2 cellular contexts compared by ENCODE assay signal in the genomic region with DNA sequence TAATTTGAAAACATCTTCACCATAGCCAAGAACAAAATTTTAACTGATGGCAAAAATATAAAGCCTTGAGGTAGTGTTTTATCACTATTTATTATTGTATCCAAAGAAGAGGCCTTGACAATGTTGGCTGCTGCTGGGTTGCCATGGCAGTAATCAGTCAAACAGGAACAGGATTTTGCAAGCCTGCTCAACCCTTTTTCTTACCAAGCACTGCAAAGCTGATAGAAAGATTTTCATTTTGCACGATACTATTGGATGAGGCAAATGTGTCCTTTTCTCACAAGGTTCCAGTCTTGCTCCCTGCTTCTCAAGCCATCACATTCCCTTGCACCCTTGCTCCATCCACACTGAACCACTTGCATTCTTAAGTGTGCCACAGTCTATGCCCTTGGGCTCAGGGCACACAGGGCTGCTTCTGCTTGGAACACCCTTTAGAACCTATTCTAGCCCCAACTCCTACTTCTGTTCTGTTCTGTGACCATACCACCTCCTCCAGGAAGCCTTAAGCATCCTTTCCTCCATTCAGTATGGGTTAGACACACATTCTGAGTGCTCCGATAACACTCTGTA.
A peak's percentile ranks its signal among the peaks of the same experiment; 100 is the strongest.
TF ChIP-seq lines count a peak whose summit lies in the region.

No MANE protein-coding gene starts in this region.

TF ChIP-seq in HepG2, 621 proteins besides CTCF, POLR2A, EP300 and RAD21 (continued from another document):
- TF ChIP-seq ZNF556 (CRISPR knock-in tag; IDR thresholded peaks at IDR 0.05; ENCODE audit: borderline replicate concordance) = no peak
- TF ChIP-seq, protein P1, sequence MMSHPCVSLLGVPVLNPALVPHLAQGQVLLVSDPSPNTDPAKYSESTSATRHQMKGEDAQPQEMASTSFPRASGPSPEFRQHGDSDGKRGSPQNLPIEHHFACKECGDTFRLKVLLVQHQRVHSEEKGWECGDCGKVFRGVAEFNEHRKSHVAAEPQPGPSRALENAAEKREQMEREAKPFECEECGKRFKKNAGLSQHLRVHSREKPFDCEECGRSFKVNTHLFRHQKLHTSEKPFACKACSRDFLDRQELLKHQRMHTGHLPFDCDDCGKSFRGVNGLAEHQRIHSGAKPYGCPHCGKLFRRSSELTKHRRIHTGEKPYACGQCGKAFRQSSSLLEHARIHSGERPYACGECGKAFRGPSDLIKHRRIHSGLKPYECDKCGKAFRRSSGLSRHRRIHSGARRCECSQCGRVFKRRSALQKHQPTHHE (CRISPR knock-in tag; IDR thresholded peaks at IDR 0.05; ENCODE audit: borderline replicate concordance) = no peak

TF ChIP-seq in K562, 482 proteins besides CTCF, POLR2A, EP300 and RAD21 (continued from another document and continues in another):
- TF ChIP-seq, protein P2, sequence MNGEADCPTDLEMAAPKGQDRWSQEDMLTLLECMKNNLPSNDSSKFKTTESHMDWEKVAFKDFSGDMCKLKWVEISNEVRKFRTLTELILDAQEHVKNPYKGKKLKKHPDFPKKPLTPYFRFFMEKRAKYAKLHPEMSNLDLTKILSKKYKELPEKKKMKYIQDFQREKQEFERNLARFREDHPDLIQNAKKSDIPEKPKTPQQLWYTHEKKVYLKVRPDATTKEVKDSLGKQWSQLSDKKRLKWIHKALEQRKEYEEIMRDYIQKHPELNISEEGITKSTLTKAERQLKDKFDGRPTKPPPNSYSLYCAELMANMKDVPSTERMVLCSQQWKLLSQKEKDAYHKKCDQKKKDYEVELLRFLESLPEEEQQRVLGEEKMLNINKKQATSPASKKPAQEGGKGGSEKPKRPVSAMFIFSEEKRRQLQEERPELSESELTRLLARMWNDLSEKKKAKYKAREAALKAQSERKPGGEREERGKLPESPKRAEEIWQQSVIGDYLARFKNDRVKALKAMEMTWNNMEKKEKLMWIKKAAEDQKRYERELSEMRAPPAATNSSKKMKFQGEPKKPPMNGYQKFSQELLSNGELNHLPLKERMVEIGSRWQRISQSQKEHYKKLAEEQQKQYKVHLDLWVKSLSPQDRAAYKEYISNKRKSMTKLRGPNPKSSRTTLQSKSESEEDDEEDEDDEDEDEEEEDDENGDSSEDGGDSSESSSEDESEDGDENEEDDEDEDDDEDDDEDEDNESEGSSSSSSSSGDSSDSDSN (IDR thresholded peaks at IDR 0.05; ENCODE audit: borderline replicate concordance in 1 of 2, low read depth in 2 of 2, low read length in 2 of 2) = no peak
- TF ChIP-seq, protein P3, sequence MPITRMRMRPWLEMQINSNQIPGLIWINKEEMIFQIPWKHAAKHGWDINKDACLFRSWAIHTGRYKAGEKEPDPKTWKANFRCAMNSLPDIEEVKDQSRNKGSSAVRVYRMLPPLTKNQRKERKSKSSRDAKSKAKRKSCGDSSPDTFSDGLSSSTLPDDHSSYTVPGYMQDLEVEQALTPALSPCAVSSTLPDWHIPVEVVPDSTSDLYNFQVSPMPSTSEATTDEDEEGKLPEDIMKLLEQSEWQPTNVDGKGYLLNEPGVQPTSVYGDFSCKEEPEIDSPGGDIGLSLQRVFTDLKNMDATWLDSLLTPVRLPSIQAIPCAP (CRISPR knock-in tag; IDR thresholded peaks at IDR 0.05; ENCODE audit: borderline replicate concordance) = no peak
- TF ChIP-seq MEIS2 (IDR thresholded peaks at IDR 0.05; ENCODE audit: partially characterized antibody) (no peak), ZNF830 (CRISPR knock-in tag; IDR thresholded peaks at IDR 0.05) (no peak), RFX1 (IDR thresholded peaks at IDR 0.05) (peak; percentile 94), MAFK (IDR thresholded peaks at IDR 0.05; ENCODE audit: low read length) (no peak), HNRNPUL1 (IDR thresholded peaks at IDR 0.05; ENCODE audit: low read length) (no peak), FOXK1 (CRISPR knock-in tag; IDR thresholded peaks at IDR 0.05; ENCODE audit: borderline replicate concordance) (no peak), NFXL1 (CRISPR knock-in tag; IDR thresholded peaks at IDR 0.05) (no peak), CBFA2T2 (conservative IDR thresholded peaks at IDR 0.05) (no peak), ZNF146 (CRISPR knock-in tag; IDR thresholded peaks at IDR 0.05; ENCODE audit: unreplicated experiment) (no peak), BCL6 (CRISPR knock-in tag; IDR thresholded peaks at IDR 0.05) (no peak), PPARD (CRISPR knock-in tag; IDR thresholded peaks at IDR 0.05) (no peak), KLF10 (CRISPR knock-in tag; IDR thresholded peaks at IDR 0.05) (no peak), SMC3 (conservative IDR thresholded peaks at IDR 0.05; ENCODE audit: insufficient read depth, low read depth, low read length) (no peak), ESRRA (IDR thresholded peaks at IDR 0.05; ENCODE audit: borderline replicate concordance, low read depth) (peak; percentile 8; the same call in 1 of the 2 replicates), ETV1 (tag; conservative IDR thresholded peaks at IDR 0.05; ENCODE audit: low read depth) (peak; percentile 60), TAF7 (tag; IDR thresholded peaks at IDR 0.05) (no peak), MEF2A (IDR thresholded peaks at IDR 0.05; ENCODE audit: control insufficient read depth, low read depth, low read length) (no peak), TRIM24 (IDR thresholded peaks at IDR 0.05) (peak in 1 of 2 experiments; percentile 72; a peak in 2 of 4 replicates), BACH1 (tag; IDR thresholded peaks at IDR 0.05) (peak; percentile 73; the same call in 1 of the 2 replicates), FOXJ3 (CRISPR knock-in tag; IDR thresholded peaks at IDR 0.05) (no peak), EHMT2 (IDR thresholded peaks at IDR 0.05) (no peak), ARID2 (IDR thresholded peaks at IDR 0.05) (no peak), SREBF2 (CRISPR knock-in tag; IDR thresholded peaks at IDR 0.05) (no peak), MAFG (tag; conservative IDR thresholded peaks at IDR 0.05) (no peak), HNRNPL (IDR thresholded peaks at IDR 0.05; ENCODE audit: low read depth, low read length) (no peak), CTBP1 (IDR thresholded peaks at IDR 0.05; ENCODE audit: borderline replicate concordance) (peak; percentile 15; the same call in 1 of the 2 replicates), KLF6 (CRISPR knock-in tag; IDR thresholded peaks at IDR 0.05; ENCODE audit: borderline replicate concordance) (no peak), YY1 (IDR thresholded peaks at IDR 0.05; ENCODE audit: borderline replicate concordance in 1 of 3, control insufficient read depth in 1 of 3, extremely low read depth in 1 of 3, insufficient read depth in 3 of 3, insufficient read length in 1 of 3, insufficient replicate concordance in 2 of 3, low read depth in 1 of 3, low read length in 2 of 3) (no peak), ZKSCAN1 (IDR thresholded peaks at IDR 0.05; ENCODE audit: low read depth, low read length) (no peak), SAFB2 (IDR thresholded peaks at IDR 0.05; ENCODE audit: borderline replicate concordance, low read depth, low read length, severe bottlenecking) (no peak), ZNF584 (CRISPR knock-in tag; IDR thresholded peaks at IDR 0.05; ENCODE audit: low read depth) (no peak), SMAD3 (CRISPR knock-in tag; conservative IDR thresholded peaks at IDR 0.05) (no peak), ZFP36 (IDR thresholded peaks at IDR 0.05; ENCODE audit: low read depth, low read length, partially characterized antibody) (peak; percentile 56), FIP1L1 (IDR thresholded peaks at IDR 0.05; ENCODE audit: low read depth, low read length, poor library complexity, severe bottlenecking) (no peak), PURB (CRISPR knock-in tag; IDR thresholded peaks at IDR 0.05; ENCODE audit: low read depth) (no peak), ZNF24 (IDR thresholded peaks at IDR 0.05) (no peak), SUPT5H (IDR thresholded peaks at IDR 0.05) (no peak), LARP7 (IDR thresholded peaks at IDR 0.05) (no peak), ZNF507 (tag; conservative IDR thresholded peaks at IDR 0.05) (no peak), ZNF23 (CRISPR knock-in tag; IDR thresholded peaks at IDR 0.05) (no peak), HCFC1 (IDR thresholded peaks at IDR 0.05; ENCODE audit: low read depth, low read length) (no peak)
- TF ChIP-seq, protein P4, sequence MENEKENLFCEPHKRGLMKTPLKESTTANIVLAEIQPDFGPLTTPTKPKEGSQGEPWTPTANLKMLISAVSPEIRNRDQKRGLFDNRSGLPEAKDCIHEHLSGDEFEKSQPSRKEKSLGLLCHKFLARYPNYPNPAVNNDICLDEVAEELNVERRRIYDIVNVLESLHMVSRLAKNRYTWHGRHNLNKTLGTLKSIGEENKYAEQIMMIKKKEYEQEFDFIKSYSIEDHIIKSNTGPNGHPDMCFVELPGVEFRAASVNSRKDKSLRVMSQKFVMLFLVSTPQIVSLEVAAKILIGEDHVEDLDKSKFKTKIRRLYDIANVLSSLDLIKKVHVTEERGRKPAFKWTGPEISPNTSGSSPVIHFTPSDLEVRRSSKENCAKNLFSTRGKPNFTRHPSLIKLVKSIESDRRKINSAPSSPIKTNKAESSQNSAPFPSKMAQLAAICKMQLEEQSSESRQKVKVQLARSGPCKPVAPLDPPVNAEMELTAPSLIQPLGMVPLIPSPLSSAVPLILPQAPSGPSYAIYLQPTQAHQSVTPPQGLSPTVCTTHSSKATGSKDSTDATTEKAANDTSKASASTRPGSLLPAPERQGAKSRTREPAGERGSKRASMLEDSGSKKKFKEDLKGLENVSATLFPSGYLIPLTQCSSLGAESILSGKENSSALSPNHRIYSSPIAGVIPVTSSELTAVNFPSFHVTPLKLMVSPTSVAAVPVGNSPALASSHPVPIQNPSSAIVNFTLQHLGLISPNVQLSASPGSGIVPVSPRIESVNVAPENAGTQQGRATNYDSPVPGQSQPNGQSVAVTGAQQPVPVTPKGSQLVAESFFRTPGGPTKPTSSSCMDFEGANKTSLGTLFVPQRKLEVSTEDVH (IDR thresholded peaks at IDR 0.05; ENCODE audit: low read depth, partially characterized antibody) = no peak
- TF ChIP-seq, protein P5, sequence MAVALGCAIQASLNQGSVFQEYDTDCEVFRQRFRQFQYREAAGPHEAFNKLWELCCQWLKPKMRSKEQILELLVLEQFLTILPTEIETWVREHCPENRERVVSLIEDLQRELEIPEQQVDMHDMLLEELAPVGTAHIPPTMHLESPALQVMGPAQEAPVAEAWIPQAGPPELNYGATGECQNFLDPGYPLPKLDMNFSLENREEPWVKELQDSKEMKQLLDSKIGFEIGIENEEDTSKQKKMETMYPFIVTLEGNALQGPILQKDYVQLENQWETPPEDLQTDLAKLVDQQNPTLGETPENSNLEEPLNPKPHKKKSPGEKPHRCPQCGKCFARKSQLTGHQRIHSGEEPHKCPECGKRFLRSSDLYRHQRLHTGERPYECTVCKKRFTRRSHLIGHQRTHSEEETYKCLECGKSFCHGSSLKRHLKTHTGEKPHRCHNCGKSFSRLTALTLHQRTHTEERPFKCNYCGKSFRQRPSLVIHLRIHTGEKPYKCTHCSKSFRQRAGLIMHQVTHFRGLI (CRISPR knock-in tag; IDR thresholded peaks at IDR 0.05) = no peak
- TF ChIP-seq, protein P6, sequence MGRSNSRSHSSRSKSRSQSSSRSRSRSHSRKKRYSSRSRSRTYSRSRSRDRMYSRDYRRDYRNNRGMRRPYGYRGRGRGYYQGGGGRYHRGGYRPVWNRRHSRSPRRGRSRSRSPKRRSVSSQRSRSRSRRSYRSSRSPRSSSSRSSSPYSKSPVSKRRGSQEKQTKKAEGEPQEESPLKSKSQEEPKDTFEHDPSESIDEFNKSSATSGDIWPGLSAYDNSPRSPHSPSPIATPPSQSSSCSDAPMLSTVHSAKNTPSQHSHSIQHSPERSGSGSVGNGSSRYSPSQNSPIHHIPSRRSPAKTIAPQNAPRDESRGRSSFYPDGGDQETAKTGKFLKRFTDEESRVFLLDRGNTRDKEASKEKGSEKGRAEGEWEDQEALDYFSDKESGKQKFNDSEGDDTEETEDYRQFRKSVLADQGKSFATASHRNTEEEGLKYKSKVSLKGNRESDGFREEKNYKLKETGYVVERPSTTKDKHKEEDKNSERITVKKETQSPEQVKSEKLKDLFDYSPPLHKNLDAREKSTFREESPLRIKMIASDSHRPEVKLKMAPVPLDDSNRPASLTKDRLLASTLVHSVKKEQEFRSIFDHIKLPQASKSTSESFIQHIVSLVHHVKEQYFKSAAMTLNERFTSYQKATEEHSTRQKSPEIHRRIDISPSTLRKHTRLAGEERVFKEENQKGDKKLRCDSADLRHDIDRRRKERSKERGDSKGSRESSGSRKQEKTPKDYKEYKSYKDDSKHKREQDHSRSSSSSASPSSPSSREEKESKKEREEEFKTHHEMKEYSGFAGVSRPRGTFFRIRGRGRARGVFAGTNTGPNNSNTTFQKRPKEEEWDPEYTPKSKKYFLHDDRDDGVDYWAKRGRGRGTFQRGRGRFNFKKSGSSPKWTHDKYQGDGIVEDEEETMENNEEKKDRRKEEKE (IDR thresholded peaks at IDR 0.05; ENCODE audit: borderline replicate concordance in 1 of 2, control insufficient read depth in 1 of 2, low read depth in 2 of 2, low read length in 1 of 2) = no peak
- TF ChIP-seq, protein P7, sequence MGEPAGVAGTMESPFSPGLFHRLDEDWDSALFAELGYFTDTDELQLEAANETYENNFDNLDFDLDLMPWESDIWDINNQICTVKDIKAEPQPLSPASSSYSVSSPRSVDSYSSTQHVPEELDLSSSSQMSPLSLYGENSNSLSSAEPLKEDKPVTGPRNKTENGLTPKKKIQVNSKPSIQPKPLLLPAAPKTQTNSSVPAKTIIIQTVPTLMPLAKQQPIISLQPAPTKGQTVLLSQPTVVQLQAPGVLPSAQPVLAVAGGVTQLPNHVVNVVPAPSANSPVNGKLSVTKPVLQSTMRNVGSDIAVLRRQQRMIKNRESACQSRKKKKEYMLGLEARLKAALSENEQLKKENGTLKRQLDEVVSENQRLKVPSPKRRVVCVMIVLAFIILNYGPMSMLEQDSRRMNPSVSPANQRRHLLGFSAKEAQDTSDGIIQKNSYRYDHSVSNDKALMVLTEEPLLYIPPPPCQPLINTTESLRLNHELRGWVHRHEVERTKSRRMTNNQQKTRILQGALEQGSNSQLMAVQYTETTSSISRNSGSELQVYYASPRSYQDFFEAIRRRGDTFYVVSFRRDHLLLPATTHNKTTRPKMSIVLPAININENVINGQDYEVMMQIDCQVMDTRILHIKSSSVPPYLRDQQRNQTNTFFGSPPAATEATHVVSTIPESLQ (CRISPR knock-in tag; IDR thresholded peaks at IDR 0.05) = no peak
- TF ChIP-seq, protein P8, sequence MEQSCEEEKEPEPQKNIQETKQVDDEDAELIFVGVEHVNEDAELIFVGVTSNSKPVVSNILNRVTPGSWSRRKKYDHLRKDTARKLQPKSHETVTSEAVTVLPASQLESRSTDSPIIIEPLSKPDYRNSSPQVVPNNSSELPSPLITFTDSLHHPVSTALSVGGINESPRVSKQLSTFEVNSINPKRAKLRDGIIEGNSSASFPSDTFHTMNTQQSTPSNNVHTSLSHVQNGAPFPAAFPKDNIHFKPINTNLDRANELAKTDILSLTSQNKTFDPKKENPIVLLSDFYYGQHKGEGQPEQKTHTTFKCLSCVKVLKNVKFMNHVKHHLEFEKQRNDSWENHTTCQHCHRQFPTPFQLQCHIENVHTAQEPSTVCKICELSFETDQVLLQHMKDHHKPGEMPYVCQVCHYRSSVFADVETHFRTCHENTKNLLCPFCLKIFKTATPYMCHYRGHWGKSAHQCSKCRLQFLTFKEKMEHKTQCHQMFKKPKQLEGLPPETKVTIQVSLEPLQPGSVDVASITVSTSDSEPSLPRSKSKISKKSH (CRISPR knock-in tag; IDR thresholded peaks at IDR 0.05) = no peak
- TF ChIP-seq, protein P9, sequence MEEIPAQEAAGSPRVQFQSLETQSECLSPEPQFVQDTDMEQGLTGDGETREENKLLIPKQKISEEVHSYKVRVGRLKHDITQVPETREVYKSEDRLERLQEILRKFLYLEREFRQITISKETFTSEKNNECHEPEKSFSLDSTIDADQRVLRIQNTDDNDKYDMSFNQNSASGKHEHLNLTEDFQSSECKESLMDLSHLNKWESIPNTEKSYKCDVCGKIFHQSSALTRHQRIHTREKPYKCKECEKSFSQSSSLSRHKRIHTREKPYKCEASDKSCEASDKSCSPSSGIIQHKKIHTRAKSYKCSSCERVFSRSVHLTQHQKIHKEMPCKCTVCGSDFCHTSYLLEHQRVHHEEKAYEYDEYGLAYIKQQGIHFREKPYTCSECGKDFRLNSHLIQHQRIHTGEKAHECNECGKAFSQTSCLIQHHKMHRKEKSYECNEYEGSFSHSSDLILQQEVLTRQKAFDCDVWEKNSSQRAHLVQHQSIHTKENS (CRISPR knock-in tag; IDR thresholded peaks at IDR 0.05) = no peak
